1 cellular context compared by ENCODE assay signal in genomic region chr11:118212131-118212725, GRCh38.
A peak's percentile ranks its signal among the peaks of the same experiment; 100 is the strongest.
TF ChIP-seq lines count a peak whose summit lies in the region.

No MANE protein-coding gene starts in this region.

TF ChIP-seq in HepG2, 621 proteins besides CTCF, POLR2A, EP300 and RAD21 (continues in another document):
- peak; percentile 51 for TF ChIP-seq CREB1 (IDR thresholded peaks at IDR 0.05)
- peak; percentile 77 for TF ChIP-seq CREB1 (CRISPR knock-in tag; IDR thresholded peaks at IDR 0.05)
- TF ChIP-seq ZBTB39 (CRISPR knock-in tag; IDR thresholded peaks at IDR 0.05) = peak; percentile 96; the same call in 1 of the 2 replicates
- peak; percentile 38 for TF ChIP-seq POLR2AphosphoS5 (IDR thresholded peaks at IDR 0.05; ENCODE audit: low read depth, low read length)
- peak; percentile 83 for TF ChIP-seq ZMYM4 (CRISPR knock-in tag; IDR thresholded peaks at IDR 0.05)
- TF ChIP-seq SKIL (CRISPR knock-in tag; IDR thresholded peaks at IDR 0.05; ENCODE audit: borderline replicate concordance) = peak; percentile 81; the same call in 1 of the 2 replicates
- TF ChIP-seq NFE2L2 (IDR thresholded peaks at IDR 0.05; ENCODE audit: low read length) = no peak
- TF ChIP-seq ZNF350 (CRISPR knock-in tag; IDR thresholded peaks at IDR 0.05; ENCODE audit: borderline replicate concordance, low read depth) = peak; percentile 94
- no peak for TF ChIP-seq ZNF773 (CRISPR knock-in tag; IDR thresholded peaks at IDR 0.05; ENCODE audit: borderline replicate concordance)
- peak; percentile 83 for TF ChIP-seq JUND (CRISPR knock-in tag; IDR thresholded peaks at IDR 0.05)
- TF ChIP-seq MLX (CRISPR knock-in tag; IDR thresholded peaks at IDR 0.05) = peak; percentile 63; the same call in 1 of the 2 replicates
- peak; percentile 48; the same call in 1 of the 2 replicates for TF ChIP-seq HIVEP1 (CRISPR knock-in tag; IDR thresholded peaks at IDR 0.05)
- no peak for TF ChIP-seq RFX5 (IDR thresholded peaks at IDR 0.05; ENCODE audit: low read depth, low read length)
- TF ChIP-seq ZNF501 (CRISPR knock-in tag; IDR thresholded peaks at IDR 0.05) = 0 out of 2 replicates have a peak, but pooled peaks have one; percentile 49
- TF ChIP-seq SOX13 (IDR thresholded peaks at IDR 0.05) = peak; percentile 77; the same call in 1 of the 2 replicates
- peak in 1 of 2 experiments; percentile 85; a peak in 2 of 4 replicates for TF ChIP-seq SOX13 (CRISPR knock-in tag; conservative IDR thresholded peaks at IDR 0.05 in 1 of 2, IDR thresholded peaks at IDR 0.05 in 1 of 2)
- no peak for TF ChIP-seq PLRG1 (conservative IDR thresholded peaks at IDR 0.05)
- peak; percentile 86 for TF ChIP-seq ZNF574 (CRISPR knock-in tag; IDR thresholded peaks at IDR 0.05)
- peak; percentile 43; the same call in 1 of the 2 replicates for TF ChIP-seq YEATS2 (CRISPR knock-in tag; IDR thresholded peaks at IDR 0.05; ENCODE audit: borderline replicate concordance)
- peak; percentile 99 for TF ChIP-seq CEBPB (IDR thresholded peaks at IDR 0.05; ENCODE audit: borderline replicate concordance, low read depth, low read length)
- TF ChIP-seq ZFP82 (CRISPR knock-in tag; IDR thresholded peaks at IDR 0.05; ENCODE audit: borderline replicate concordance) = no peak
- TF ChIP-seq PHF21A (CRISPR knock-in tag; IDR thresholded peaks at IDR 0.05) = peak; percentile 94
- peak; percentile 92 for TF ChIP-seq RFXAP (CRISPR knock-in tag; IDR thresholded peaks at IDR 0.05; ENCODE audit: borderline replicate concordance)
- no peak for TF ChIP-seq AHR (CRISPR knock-in tag; IDR thresholded peaks at IDR 0.05)
- TF ChIP-seq ZNF746 (CRISPR knock-in tag; IDR thresholded peaks at IDR 0.05) = peak; percentile 48; the same call in 1 of the 2 replicates
- TF ChIP-seq ZZZ3 (CRISPR knock-in tag; IDR thresholded peaks at IDR 0.05; ENCODE audit: borderline replicate concordance) = peak; percentile 74; the same call in 1 of the 2 replicates
- TF ChIP-seq ZNF556 (CRISPR knock-in tag; IDR thresholded peaks at IDR 0.05; ENCODE audit: borderline replicate concordance) = peak; percentile 76; the same call in 1 of the 2 replicates
- TF ChIP-seq MTA1 (CRISPR knock-in tag; IDR thresholded peaks at IDR 0.05; ENCODE audit: borderline replicate concordance) = peak; percentile 87
- TF ChIP-seq ZBTB25 (CRISPR knock-in tag; IDR thresholded peaks at IDR 0.05) = peak; percentile 57; the same call in 1 of the 2 replicates
- TF ChIP-seq ZNF281 (CRISPR knock-in tag; IDR thresholded peaks at IDR 0.05; ENCODE audit: borderline replicate concordance) = peak; percentile 60; the same call in 1 of the 2 replicates
- TF ChIP-seq ZNF775 (CRISPR knock-in tag; IDR thresholded peaks at IDR 0.05; ENCODE audit: borderline replicate concordance) = no peak; the same call in 1 of the 2 replicates
- TF ChIP-seq SP4 (CRISPR knock-in tag; IDR thresholded peaks at IDR 0.05) = peak; percentile 45; the same call in 1 of the 2 replicates
- TF ChIP-seq RXRA (CRISPR knock-in tag; IDR thresholded peaks at IDR 0.05) = peak; percentile 92; the same call in 1 of the 2 replicates
- peak; percentile 53; the same call in 1 of the 2 replicates for TF ChIP-seq RCOR2 (CRISPR knock-in tag; IDR thresholded peaks at IDR 0.05)
- peak; percentile 55; the same call in 1 of the 2 replicates for TF ChIP-seq SMC3 (IDR thresholded peaks at IDR 0.05; ENCODE audit: low read length)
- peak; percentile 74 for TF ChIP-seq CCAR2 (optimal IDR thresholded peaks at IDR 0.05; ENCODE audit: low read depth, low read length)
- TF ChIP-seq SNAPC5 (CRISPR knock-in tag; IDR thresholded peaks at IDR 0.05; ENCODE audit: borderline replicate concordance) = 0 out of 2 replicates have a peak, but pooled peaks have one; percentile 59
- TF ChIP-seq ATF1 (CRISPR knock-in tag; IDR thresholded peaks at IDR 0.05) = peak; percentile 67
- TF ChIP-seq ZNF691 (CRISPR knock-in tag; IDR thresholded peaks at IDR 0.05; ENCODE audit: borderline replicate concordance, low read depth) = peak; percentile 77; the same call in 1 of the 2 replicates
- no peak for TF ChIP-seq ZSCAN20 (CRISPR knock-in tag; IDR thresholded peaks at IDR 0.05; ENCODE audit: borderline replicate concordance)
- TF ChIP-seq TP53 (CRISPR knock-in tag; conservative IDR thresholded peaks at IDR 0.05) = no peak
- TF ChIP-seq RFX3 (CRISPR knock-in tag; IDR thresholded peaks at IDR 0.05) = no peak
- 0 out of 2 replicates have a peak, but pooled peaks have one; percentile 73 for TF ChIP-seq RARG (CRISPR knock-in tag; IDR thresholded peaks at IDR 0.05; ENCODE audit: low read depth)
- TF ChIP-seq NR0B2 (CRISPR knock-in tag; IDR thresholded peaks at IDR 0.05) = no peak
- TF ChIP-seq MIER3 (CRISPR knock-in tag; IDR thresholded peaks at IDR 0.05; ENCODE audit: borderline replicate concordance) = peak; percentile 56; the same call in 1 of the 2 replicates
- peak; percentile 86 for TF ChIP-seq KAT2B (IDR thresholded peaks at IDR 0.05; ENCODE audit: borderline replicate concordance, low read depth, low read length)
- no peak for TF ChIP-seq SOX6 (IDR thresholded peaks at IDR 0.05)
- TF ChIP-seq SOX6 (CRISPR knock-in tag; IDR thresholded peaks at IDR 0.05) = peak; percentile 94
- peak; percentile 86; the same call in 1 of the 2 replicates for TF ChIP-seq FOXJ3 (CRISPR knock-in tag; IDR thresholded peaks at IDR 0.05; ENCODE audit: borderline replicate concordance)
- TF ChIP-seq ZNF496 (CRISPR knock-in tag; IDR thresholded peaks at IDR 0.05; ENCODE audit: insufficient replicate concordance) = no peak
- TF ChIP-seq BRF2 (CRISPR knock-in tag; IDR thresholded peaks at IDR 0.05) = peak; percentile 72
- TF ChIP-seq TEAD3 (CRISPR knock-in tag; optimal IDR thresholded peaks at IDR 0.05; ENCODE audit: borderline replicate concordance) = peak; percentile 90
- no peak for TF ChIP-seq ZNF136 (CRISPR knock-in tag; IDR thresholded peaks at IDR 0.05; ENCODE audit: low read depth)
- TF ChIP-seq DDIT3 (CRISPR knock-in tag; IDR thresholded peaks at IDR 0.05) = no peak
- TF ChIP-seq BORCS8-MEF2B (CRISPR knock-in tag; IDR thresholded peaks at IDR 0.05) = peak; percentile 76; the same call in 1 of the 2 replicates
- TF ChIP-seq ZNF543 (CRISPR knock-in tag; IDR thresholded peaks at IDR 0.05) = peak; percentile 58; the same call in 1 of the 2 replicates
- TF ChIP-seq ZNF121 (CRISPR knock-in tag; IDR thresholded peaks at IDR 0.05) = no peak
